In genomic region chr1:61950418-61950817, GRCh38 we compare ENCODE assay signal across 13 cellular contexts.
DNase-seq lines count a peak whose midpoint lies in the region; ATAC-seq, FAIRE-seq and TF ChIP-seq lines count a peak whose summit lies in the region.
"Had no signal": no experiment of that assay in that cellular context is flagged by ENCODE, and none has a peak within 500 bp of the region (broad histone marks: within the 10 kb centered on the region; RNA-seq: fewer than 3 reads in every experiment).

No MANE protein-coding gene starts in this region.

- TF ChIP-seq CTCF in heart left ventricle (IDR thresholded peaks at IDR 0.05), result peak in 10 of 12 donors; percentile 7 to 50 (median 39)
- TF ChIP-seq CTCF in fibroblast of the aortic adventitia (IDR thresholded peaks at IDR 0.05; ENCODE audit: insufficient read depth, low read length), result no peak
- TF ChIP-seq CTCF in type B pancreatic cell (conservative IDR thresholded peaks at IDR 0.05), result peak; percentile 48

- FAIRE-seq in RCC 7860 (lab: Jason Lieb, UNC), result peak; percentile 80

- intact Hi-C loops in heart left ventricle (cut with DNase I) (loop anchor here in 3 of 10 donors (5.0 to 10.0 kb wide), 3 partner anchors 117 to 184 kb away; no protein-coding TSS in a partner anchor), cardiac septum (cut with DNase I) (loop anchor here (5.0 kb wide), 1 partner anchor 83 kb away; no protein-coding TSS in a partner anchor)

- peaks cover 0 to 9% (median 4%) of the 10 kb centered on the region in 12 donors for H3K4me1 ChIP-seq in heart left ventricle

- no peaks in the 10 kb centered on the region for H3K27me3 Mint-ChIP-seq in type B pancreatic cell

- H3K27ac Mint-ChIP-seq in type B pancreatic cell, result no peak overlapping the region

- no peaks in the 10 kb centered on the region for H3K36me3 ChIP-seq in heart left ventricle
- H3K36me3 ChIP-seq: gastroesophageal sphincter had no signal

- peaks cover 0 to 3% (median 0%) of the 10 kb centered on the region in 12 donors for H3K9me3 ChIP-seq in heart left ventricle
- H3K9me3 ChIP-seq: gastroesophageal sphincter had no signal

- peaks cover 22% of the 10 kb centered on the region for H3K4me1 Mint-ChIP-seq in type B pancreatic cell (ENCODE audit: unreplicated experiment)

- H3K9me3 Mint-ChIP-seq in type B pancreatic cell, result no peaks in the 10 kb centered on the region

- H3K27me3 ChIP-seq in heart left ventricle, result no peaks in the 10 kb centered on the region
- H3K27me3 ChIP-seq: gastroesophageal sphincter had no signal

- H3K4me3 ChIP-seq in heart left ventricle (no peak overlapping the region), fibroblast of the aortic adventitia (ENCODE audit: low read depth, low read length) (no peak overlapping the region)
- H3K4me3 ChIP-seq: gastroesophageal sphincter had no signal

- 19 to 25% (median 23%) methylated on average over 2 of the region's 2 CpGs for WGBS in heart left ventricle, 4 donors

- ATAC-seq in heart left ventricle (peak in 1 of 4 donors; percentile 33), GM18873 (IDR thresholded peaks at IDR 0.05; ENCODE audit: low FRiP score, unreplicated experiment) (no peak)
- ATAC-seq: gastroesophageal sphincter had no signal

- peak overlapping the region in 9 of 12 donors; percentile 16 to 91 (median 53) for H3K27ac ChIP-seq in heart left ventricle
- H3K27ac ChIP-seq: gastroesophageal sphincter had no signal

- H3K36me3 Mint-ChIP-seq in type B pancreatic cell, result no peaks in the 10 kb centered on the region

- H3K4me3 Mint-ChIP-seq in type B pancreatic cell, result no peak overlapping the region

- DNase-seq in heart left ventricle, result no peak
- DNase-seq in cardiac septum (ENCODE audit: low spot score), result no peak
- DNase-seq in RCC 7860 (ENCODE audit: low spot score), result no peak
- DNase-seq in fibroblast of the aortic adventitia (ENCODE audit: low read depth), result peak; percentile 16
- DNase-seq in type B pancreatic cell (ENCODE audit: extremely low spot score, unreplicated experiment), result no peak
- no peak for DNase-seq in midbrain (lab: John Stamatoyannopoulos, UW)
- no peak for DNase-seq in activated CD4-positive, alpha-beta T cell treated with anti-CD3 and anti-CD28 coated beads for 48 hours
- DNase-seq: activated effector memory CD4-positive, alpha-beta T cell treated with anti-CD3 and anti-CD28 coated beads, Interleukin-2, amount 50 U/mL, for 16 hours; C1 segment of cervical spinal cord; retina; stimulated activated naive CD4-positive, alpha-beta T cell treated with Interleukin-2 at 50 U/mL for 16 hours had no signal

- no peak for TF ChIP-seq POLR2A in heart left ventricle (IDR thresholded peaks at IDR 0.05)
